8 cellular contexts compared by ENCODE assay signal in genomic region chr1:226125097-226125630, GRCh38.
DNase-seq lines count a peak whose midpoint lies in the region; ATAC-seq and TF ChIP-seq lines count a peak whose summit lies in the region.

No MANE protein-coding gene starts in this region.

- CTCF ChIA-PET in activated CD4-positive, alpha-beta T cell treated with anti-CD3 and anti-CD28 coated beads, Interleukin-2, amount 10 ng/mL, durations not matched to agents 7 days and 5 days (lab: Charles Lee), result interaction anchor here (0.6 to 2.3 kb wide), 39 partner anchors 8 to 283 kb away, joined by 3 to 34 read pairs (median 4); partner anchors contain the start of genes MIXL1 and PARP1

- no peak overlapping the region for H3K27ac Mint-ChIP-seq in activated CD4-positive, alpha-beta T cell treated with anti-CD3 and anti-CD28 coated beads, Interleukin-2, amount 10 ng/mL, durations not matched to agents 7 days and 5 days

- intact Hi-C loops in lower leg skin (cut with DNase I; ENCODE audit: low total_unique reads), result no loop called here

- peaks cover 58% of the 10 kb centered on the region for H3K4me1 Mint-ChIP-seq in activated CD4-positive, alpha-beta T cell treated with anti-CD3 and anti-CD28 coated beads, Interleukin-2, amount 10 ng/mL, durations not matched to agents 7 days and 5 days

- no peak for TF ChIP-seq POLR2A in lower leg skin (IDR thresholded peaks at IDR 0.05)

- peak; percentile 17 for ATAC-seq in HG03432 (IDR thresholded peaks at IDR 0.05; ENCODE audit: unreplicated experiment)
- ATAC-seq in GM19035 (IDR thresholded peaks at IDR 0.05; ENCODE audit: unreplicated experiment), result no peak

- DNase-seq in GM10266 (ENCODE audit: extremely low spot score) (peak; percentile 90), NCI-H69 (lab: John Stamatoyannopoulos, UW) (peak; percentile 93), coronary artery (ENCODE audit: low spot score) (peak; percentile 86), lower leg skin (ENCODE audit: low spot score in 2 of 2) (peak; percentile 79 to 97)
- DNase-seq in activated CD4-positive, alpha-beta T cell treated with anti-CD3 and anti-CD28 coated beads, Interleukin-2, amount 10 ng/mL, durations not matched to agents 7 days and 5 days, result peak; percentile 91
- peak; percentile 78 to 88 (median 88) for DNase-seq in stimulated activated CD4-positive, alpha-beta T cell treated with anti-CD3 and anti-CD28 coated beads, TNF-alpha, amount 100 ng/mL, for 24 hours (ENCODE audit: low read depth in 3 of 3)

- H3K4me3 ChIP-seq in coronary artery (no peak overlapping the region), lower leg skin (ENCODE audit: low read depth, poor library complexity, severe bottlenecking) (no peak overlapping the region)

- peaks cover 3% of the 10 kb centered on the region for H3K27me3 Mint-ChIP-seq in activated CD4-positive, alpha-beta T cell treated with anti-CD3 and anti-CD28 coated beads, Interleukin-2, amount 10 ng/mL, durations not matched to agents 7 days and 5 days

- no peak overlapping the region for H3K4me3 Mint-ChIP-seq in activated CD4-positive, alpha-beta T cell treated with anti-CD3 and anti-CD28 coated beads, Interleukin-2, amount 10 ng/mL, durations not matched to agents 7 days and 5 days

- TF ChIP-seq CTCF in GM10266 (IDR thresholded peaks at IDR 0.05; ENCODE audit: control insufficient read depth, insufficient read depth, low read depth, missing control alignments), result peak; percentile 95
- TF ChIP-seq CTCF in coronary artery (IDR thresholded peaks at IDR 0.05), result peak; percentile 92
- TF ChIP-seq CTCF in lower leg skin (IDR thresholded peaks at IDR 0.05), result peak in 1 of 3 donors; percentile 78

- H3K36me3 Mint-ChIP-seq in activated CD4-positive, alpha-beta T cell treated with anti-CD3 and anti-CD28 coated beads, Interleukin-2, amount 10 ng/mL, durations not matched to agents 7 days and 5 days (ENCODE audit: low read depth), result no peaks in the 10 kb centered on the region

- H3K9me3 Mint-ChIP-seq in activated CD4-positive, alpha-beta T cell treated with anti-CD3 and anti-CD28 coated beads, Interleukin-2, amount 10 ng/mL, durations not matched to agents 7 days and 5 days, result no peaks in the 10 kb centered on the region

- POLR2A ChIA-PET in activated CD4-positive, alpha-beta T cell treated with anti-CD3 and anti-CD28 coated beads, Interleukin-2, amount 10 ng/mL, durations not matched to agents 7 days and 5 days (lab: Charles Lee), result no interaction called here

- no peak overlapping the region for H3K27ac ChIP-seq in coronary artery

- 2% methylated on average over 8 to 12 of the region's 12 CpGs for WGBS in lower leg skin, 2 donors
